In genomic region chr18:36126668-36127067, GRCh38 we compare ENCODE assay signal across 1 cellular context.
A peak's percentile ranks its signal among the peaks of the same experiment; 100 is the strongest.
TF ChIP-seq lines count a peak whose summit lies in the region.

No MANE protein-coding gene starts in this region.

TF ChIP-seq in GM12878, 131 proteins besides CTCF, POLR2A, EP300 and RAD21:
- TF ChIP-seq PBX3 (IDR thresholded peaks at IDR 0.05; ENCODE audit: insufficient replicate concordance, low read depth, low read length), result no peak
- TF ChIP-seq ZBTB33 (IDR thresholded peaks at IDR 0.05), result 0 out of 2 replicates have a peak, but pooled peaks have one; percentile 33
- TF ChIP-seq NR2C1 (IDR thresholded peaks at IDR 0.05), result 0 out of 2 replicates have a peak, but pooled peaks have one; percentile 5
